ENCODE assay signal across 8 cellular contexts in the genomic region with DNA sequence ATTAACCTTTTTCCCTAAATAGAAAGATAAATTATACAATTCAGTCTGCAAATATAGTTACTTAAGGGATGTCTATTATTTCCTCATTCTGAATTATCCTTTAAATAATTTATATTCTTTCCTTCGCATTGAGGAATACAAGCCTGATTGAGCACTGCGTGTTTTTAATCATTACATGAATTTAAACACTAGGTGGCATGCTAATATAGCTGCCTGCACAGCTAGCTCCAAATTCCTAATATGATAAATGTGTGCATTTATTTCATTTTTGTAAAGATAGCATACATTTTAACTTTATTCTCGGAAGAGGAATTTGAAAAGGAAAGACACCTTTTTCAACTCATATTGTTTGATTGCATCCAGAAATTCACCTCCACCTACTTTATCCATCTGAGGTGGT.
DNase-seq lines count a peak whose midpoint lies in the region; ATAC-seq and TF ChIP-seq lines count a peak whose summit lies in the region.
"Not testable (repeated sequence)": the region's sequence is repeated elsewhere in the genome, so short reads cannot be mapped to it uniquely, and the experiment has no call there.

No MANE protein-coding gene starts in this region.

- not testable (repeated sequence) for DNase-seq in Calu3; adrenal gland; right lobe of liver; thoracic aorta (ENCODE audit: low spot score)
- DNase-seq in HT-29 (ENCODE audit: low spot score) (peak; percentile 3), OCI-LY7 (ENCODE audit: low spot score) (peak; percentile 1), choroid plexus epithelial cell (ENCODE audit: low read depth) (peak; percentile 18), fibroblast of the aortic adventitia (ENCODE audit: low read depth) (peak; percentile 7)

- peak in 1 of 4 donors; percentile 30 for ATAC-seq in right lobe of liver
- not testable (repeated sequence) for ATAC-seq in thoracic aorta (ENCODE audit: insufficient number of reproducible peaks, low FRiP score, low read depth)

- intact Hi-C loops in Calu3 (cut with micrococcal nuclease; ENCODE audit: unreplicated experiment) (loop anchor here (1.0 kb wide), 2 partner anchors 431 to 521 kb away; no protein-coding TSS in a partner anchor), adrenal gland (cut with DNase I) (loop anchor here (10.0 kb wide), 1 partner anchor 517 kb away; no protein-coding TSS in a partner anchor)
- intact Hi-C loops in OCI-LY7 (cut with micrococcal nuclease; ENCODE audit: unreplicated experiment); right lobe of liver (cut with DNase I): not testable (repeated sequence)

- not testable (repeated sequence) for H3K9me2 ChIP-seq in OCI-LY7 (ENCODE audit: insufficient read depth, low read length)

- H3K4me1 Mint-ChIP-seq in Calu3 (ENCODE audit: low read depth, unreplicated experiment): not testable (repeated sequence)

- H3K36me3 Mint-ChIP-seq in Calu3 (ENCODE audit: insufficient read depth, unreplicated experiment): not testable (repeated sequence)

- not testable (repeated sequence) for H3K9me3 Mint-ChIP-seq in Calu3 (ENCODE audit: low read depth, unreplicated experiment)

- not testable (repeated sequence) for H3K27ac ChIP-seq in OCI-LY7 (ENCODE audit: low read depth, low read length, poor library complexity, severe bottlenecking); adrenal gland; right lobe of liver; thoracic aorta

- CTCF ChIA-PET in Calu3 (lab: Charles Lee): interaction anchor here (1.1 to 3.6 kb wide), 3 partner anchors 431 to 521 kb away, joined by 3 to 18 read pairs (median 5); no protein-coding TSS in a partner anchor
- CTCF ChIA-PET in OCI-LY7 (lab: Charles Lee; ENCODE audit: unreplicated experiment): not testable (repeated sequence)

- not testable (repeated sequence) for H3K4me2 ChIP-seq in OCI-LY7 (ENCODE audit: low read length)

- H3K27me3 ChIP-seq in adrenal gland; right lobe of liver; thoracic aorta (replicated peaks; ENCODE audit: insufficient read depth): not testable (repeated sequence)

- H3K27ac Mint-ChIP-seq in Calu3 (ENCODE audit: unreplicated experiment): not testable (repeated sequence)

- not testable (repeated sequence) for H3K4me1 ChIP-seq in OCI-LY7 (ENCODE audit: insufficient read depth, low read length, poor library complexity, severe bottlenecking); adrenal gland (replicated peaks in 1 of 2); right lobe of liver; thoracic aorta (ENCODE audit: control insufficient read depth in 1 of 2, low read depth in 2 of 2)

- not testable (repeated sequence) for TF ChIP-seq POLR2A in adrenal gland (IDR thresholded peaks at IDR 0.05); right lobe of liver (IDR thresholded peaks at IDR 0.05)

- TF ChIP-seq CTCF in Calu3 (IDR thresholded peaks at IDR 0.05; ENCODE audit: unreplicated experiment) (peak; percentile 22), OCI-LY7 (conservative IDR thresholded peaks at IDR 0.05; ENCODE audit: low read length) (peak; percentile 63), adrenal gland (IDR thresholded peaks at IDR 0.05) (peak in 5 of 6 experiments; percentile 8 to 51 (median 41)), choroid plexus epithelial cell (conservative IDR thresholded peaks at IDR 0.05; ENCODE audit: low read depth, low read length) (peak; percentile 43), fibroblast of the aortic adventitia (IDR thresholded peaks at IDR 0.05; ENCODE audit: insufficient read depth, low read length) (peak; percentile 28), right lobe of liver (IDR thresholded peaks at IDR 0.05) (peak; percentile 21 to 34 (median 30)), thoracic aorta (IDR thresholded peaks at IDR 0.05) (peak; percentile 20)

- H3K36me3 ChIP-seq in OCI-LY7 (ENCODE audit: insufficient read depth, low read length); adrenal gland (replicated peaks in 1 of 2); right lobe of liver; thoracic aorta: not testable (repeated sequence)

- WGBS in adrenal gland, 4 donors: 10 to 27% (median 15%) methylated on average over 3 of the region's 3 CpGs
- 10% methylated on average over 3 of the region's 3 CpGs for WGBS in right lobe of liver (ENCODE audit: insufficient coverage, low coverage, low lambda C conversion rate, missing lambda C conversion rate)

- H3K4me3 Mint-ChIP-seq in Calu3 (ENCODE audit: low read depth, unreplicated experiment): not testable (repeated sequence)

- not testable (repeated sequence) for H2AFZ ChIP-seq in OCI-LY7 (ENCODE audit: low read length)

- not testable (repeated sequence) for H3K79me2 ChIP-seq in OCI-LY7 (ENCODE audit: insufficient read depth, low read depth, low read length)

- not testable (repeated sequence) for H4K20me1 ChIP-seq in OCI-LY7 (ENCODE audit: insufficient read depth, low read length)

- not testable (repeated sequence) for BruUV-seq in Calu3 (replicated peaks; lab: Mats Ljungman, UMichigan); OCI-LY7 (replicated peaks; lab: Mats Ljungman, UMichigan)

- POLR2A ChIA-PET in OCI-LY7 (lab: Charles Lee): not testable (repeated sequence)

- H3K4me3 ChIP-seq in OCI-LY7 (ENCODE audit: low read depth, low read length, poor library complexity, severe bottlenecking); adrenal gland; choroid plexus epithelial cell (ENCODE audit: low read depth, low read length); fibroblast of the aortic adventitia (ENCODE audit: low read depth, low read length); right lobe of liver; thoracic aorta: not testable (repeated sequence)

- H3K9me3 ChIP-seq in OCI-LY7 (ENCODE audit: low read length); adrenal gland (replicated peaks in 1 of 3); right lobe of liver; thoracic aorta: not testable (repeated sequence)

- H3K27me3 Mint-ChIP-seq in Calu3 (ENCODE audit: unreplicated experiment): not testable (repeated sequence)
